1 cellular context compared by ENCODE assay signal in genomic region chr11:78139422-78140391, GRCh38.
A peak's percentile ranks its signal among the peaks of the same experiment; 100 is the strongest.
TF ChIP-seq lines count a peak whose summit lies in the region.

Gene ALG8, minus strand, starts transcription at chr11:78139626. Its CDS starts 38 bp downstream, at chr11:78139588.

TF ChIP-seq in HepG2, 621 proteins besides CTCF, POLR2A, EP300 and RAD21 (continued from another document and continues in another):
- TF ChIP-seq ZNF687 (CRISPR knock-in tag; IDR thresholded peaks at IDR 0.05) (peak; percentile 99), TOE1 (CRISPR knock-in tag; IDR thresholded peaks at IDR 0.05) (no peak), GMEB2 (CRISPR knock-in tag; IDR thresholded peaks at IDR 0.05; ENCODE audit: low read depth) (peak; percentile 30; the same call in 1 of the 2 replicates), ATF2 (CRISPR knock-in tag; IDR thresholded peaks at IDR 0.05) (0 out of 2 replicates have a peak, but pooled peaks have one; percentile 42), ARNT2 (CRISPR knock-in tag; IDR thresholded peaks at IDR 0.05; ENCODE audit: low read depth) (peak; percentile 91), IKZF4 (CRISPR knock-in tag; IDR thresholded peaks at IDR 0.05; ENCODE audit: borderline replicate concordance, low read depth, not compliant biosample characterization) (no peak), ZNF30 (CRISPR knock-in tag; IDR thresholded peaks at IDR 0.05) (peak; percentile 85; the same call in 1 of the 2 replicates), STAG1 (CRISPR knock-in tag; IDR thresholded peaks at IDR 0.05) (peak; percentile 25; the same call in 1 of the 2 replicates), PREB (CRISPR knock-in tag; IDR thresholded peaks at IDR 0.05) (0 out of 2 replicates have a peak, but pooled peaks have one; percentile 67), MBD4 (IDR thresholded peaks at IDR 0.05; ENCODE audit: borderline replicate concordance, low read length) (no peak), ZMAT5 (CRISPR knock-in tag; IDR thresholded peaks at IDR 0.05; ENCODE audit: borderline replicate concordance, low read depth) (no peak), BORCS8-MEF2B (CRISPR knock-in tag; IDR thresholded peaks at IDR 0.05) (peak; percentile 96), HMGXB4 (CRISPR knock-in tag; IDR thresholded peaks at IDR 0.05; ENCODE audit: borderline replicate concordance in 1 of 2, low read depth in 1 of 2) (peak; percentile 72 to 76; a peak in 3 of 4 replicates), SAP130 (CRISPR knock-in tag; IDR thresholded peaks at IDR 0.05; ENCODE audit: low read depth) (peak; percentile 94), TP53 (CRISPR knock-in tag; conservative IDR thresholded peaks at IDR 0.05) (no peak), TFE3 (CRISPR knock-in tag; IDR thresholded peaks at IDR 0.05) (peak; percentile 58; the same call in 1 of the 2 replicates), REL (CRISPR knock-in tag; conservative IDR thresholded peaks at IDR 0.05) (peak; percentile 85; the same call in 1 of the 2 replicates), ZSCAN9 (CRISPR knock-in tag; IDR thresholded peaks at IDR 0.05; ENCODE audit: borderline replicate concordance) (peak; percentile 68; the same call in 1 of the 2 replicates), ZNF761 (CRISPR knock-in tag; conservative IDR thresholded peaks at IDR 0.05) (0 out of 2 replicates have a peak, but pooled peaks have one; percentile 22), DPF2 (CRISPR knock-in tag; IDR thresholded peaks at IDR 0.05; ENCODE audit: borderline replicate concordance, low read depth) (no peak), NFATC3 (CRISPR knock-in tag; IDR thresholded peaks at IDR 0.05) (peak; percentile 73; the same call in 1 of the 2 replicates), RAD51 (IDR thresholded peaks at IDR 0.05; ENCODE audit: borderline replicate concordance) (no peak), CEBPB (IDR thresholded peaks at IDR 0.05; ENCODE audit: borderline replicate concordance, low read depth, low read length) (peak; percentile 88), ELF3 (CRISPR knock-in tag; IDR thresholded peaks at IDR 0.05) (peak; percentile 76), ZNF274 (CRISPR knock-in tag; IDR thresholded peaks at IDR 0.05) (peak; percentile 33), ZNF775 (CRISPR knock-in tag; IDR thresholded peaks at IDR 0.05; ENCODE audit: borderline replicate concordance) (no peak), U2AF2 (IDR thresholded peaks at IDR 0.05; ENCODE audit: low read depth, low read length) (no peak), DNMT1 (CRISPR knock-in tag; IDR thresholded peaks at IDR 0.05) (no peak), ZNF724P (CRISPR knock-in tag; IDR thresholded peaks at IDR 0.05; ENCODE audit: borderline replicate concordance) (peak; percentile 96), RBM39 (IDR thresholded peaks at IDR 0.05; ENCODE audit: low read depth, low read length, poor library complexity, severe bottlenecking) (peak; percentile 55), ZNF484 (CRISPR knock-in tag; IDR thresholded peaks at IDR 0.05; ENCODE audit: borderline replicate concordance, low read depth) (no peak), RARG (CRISPR knock-in tag; IDR thresholded peaks at IDR 0.05; ENCODE audit: low read depth) (no peak), MEIS2 (CRISPR knock-in tag; IDR thresholded peaks at IDR 0.05) (peak; percentile 64; the same call in 1 of the 2 replicates), NFIC (IDR thresholded peaks at IDR 0.05; ENCODE audit: low read length) (no peak), RBM22 (optimal IDR thresholded peaks at IDR 0.05; ENCODE audit: low read length) (no peak), TBX3 (IDR thresholded peaks at IDR 0.05; ENCODE audit: borderline replicate concordance) (no peak), NPAS2 (CRISPR knock-in tag; IDR thresholded peaks at IDR 0.05; ENCODE audit: borderline replicate concordance) (no peak), HOXA3 (CRISPR knock-in tag; IDR thresholded peaks at IDR 0.05) (peak; percentile 89), ZNF841 (CRISPR knock-in tag; IDR thresholded peaks at IDR 0.05; ENCODE audit: borderline replicate concordance) (peak; percentile 87; the same call in 1 of the 2 replicates), SYNCRIP (IDR thresholded peaks at IDR 0.05; ENCODE audit: insufficient read depth, low read depth, low read length) (no peak), HMG20A (CRISPR knock-in tag; IDR thresholded peaks at IDR 0.05; ENCODE audit: borderline replicate concordance) (no peak), ATF3 (CRISPR knock-in tag; IDR thresholded peaks at IDR 0.05) (no peak), KAT7 (CRISPR knock-in tag; IDR thresholded peaks at IDR 0.05; ENCODE audit: borderline replicate concordance) (peak; percentile 50; the same call in 1 of the 2 replicates), PRDM4 (CRISPR knock-in tag; IDR thresholded peaks at IDR 0.05; ENCODE audit: borderline replicate concordance) (no peak)
